Comparison of ENCODE assay signal across 13 cellular contexts in genomic region chr12:66403746-66404145, GRCh38.
DNase-seq lines count a peak whose midpoint lies in the region; ATAC-seq and TF ChIP-seq lines count a peak whose summit lies in the region.
"Had no signal": no experiment of that assay in that cellular context is flagged by ENCODE, and none has a peak within 500 bp of the region (broad histone marks: within the 10 kb centered on the region; RNA-seq: fewer than 3 reads in every experiment).

No MANE protein-coding gene starts in this region.

- H3K27ac ChIP-seq in transverse colon = no peak overlapping the region
- H3K27ac ChIP-seq: dorsolateral prefrontal cortex, parathyroid adenoma had no signal

- peaks cover 0 to 7% (median 2%) of the 10 kb centered on the region in 4 donors for H3K4me1 ChIP-seq in transverse colon
- H3K4me1 ChIP-seq: parathyroid adenoma had no signal

- no peak overlapping the region for H3K4me3 ChIP-seq in epithelial cell of esophagus (ENCODE audit: low read length)
- H3K4me3 ChIP-seq in transverse colon = no peak overlapping the region
- H3K4me3 ChIP-seq: dorsolateral prefrontal cortex, lung had no signal

- TF ChIP-seq POLR2A in transverse colon (IDR thresholded peaks at IDR 0.05) = no peak

- DNase-seq in NCI-H1092 treated with DMSO at 0.1 percent for 48 hours (lab: John Stamatoyannopoulos, UW) (peak; percentile 18), epithelial cell of esophagus (ENCODE audit: low read depth) (peak; percentile 65), transverse colon (no peak), H4 (ENCODE audit: low spot score) (no peak)
- DNase-seq in activated T-cell treated with anti-CD3 and anti-CD28 coated beads, Interleukin-2, amount 50 U/mL, for 48 hours = no peak
- DNase-seq: COR-L47, NCI-H2081 treated with DMSO at 0.1 percent for 48 hours had no signal

- H3K36me3 ChIP-seq in transverse colon = no peaks in the 10 kb centered on the region

- intact Hi-C loops in transverse colon (cut with DNase I; ENCODE audit: low total_unique reads) = no loop called here

- no peaks in the 10 kb centered on the region for H3K27me3 ChIP-seq in transverse colon
- H3K27me3 ChIP-seq: dorsolateral prefrontal cortex had no signal

- no peaks in the 10 kb centered on the region for H3K9me3 ChIP-seq in transverse colon

- ATAC-seq in GM18870 (IDR thresholded peaks at IDR 0.05; ENCODE audit: unreplicated experiment) (peak; percentile 76), GM21786 (IDR thresholded peaks at IDR 0.05; ENCODE audit: unreplicated experiment) (peak; percentile 54)
- ATAC-seq: HCT116 had no signal

- TF ChIP-seq EP300 in transverse colon (IDR thresholded peaks at IDR 0.05; ENCODE audit: low read depth) = no peak

- TF ChIP-seq CTCF in epithelial cell of esophagus (IDR thresholded peaks at IDR 0.05; ENCODE audit: insufficient read depth, low read depth, low read length, missing control alignments) = no peak
- TF ChIP-seq CTCF in transverse colon (IDR thresholded peaks at IDR 0.05) = no peak

- in situ Hi-C loops in transverse colon (cut with MboI; ENCODE audit: low pct_ligation_motif_present in 1 of 4, low pct_unique_long_range_greater_than_20kb in 1 of 4, low sequenced_read_pairs in 3 of 4) = loop anchor here in 3 of 4 donors (10.0 to 25.0 kb wide), 4 partner anchors 109 to 291 kb away; partner anchors contain the start of gene LLPH (in 2 of the 3)

Comparison
In these comparisons a context has a peak if more than half of its experiments do, and no peak if none do; other contexts are left out.
1. DNase-seq: peak in NCI-H1092 treated with DMSO at 0.1 percent for 48 hours (single experiment) and epithelial cell of esophagus (single experiment); none in activated T-cell treated with anti-CD3 and anti-CD28 coated beads, Interleukin-2, amount 50 U/mL, for 48 hours (0 of 2), transverse colon (single experiment) and H4 (single experiment).